ENCODE assay signal across 12 cellular contexts in the genomic region with DNA sequence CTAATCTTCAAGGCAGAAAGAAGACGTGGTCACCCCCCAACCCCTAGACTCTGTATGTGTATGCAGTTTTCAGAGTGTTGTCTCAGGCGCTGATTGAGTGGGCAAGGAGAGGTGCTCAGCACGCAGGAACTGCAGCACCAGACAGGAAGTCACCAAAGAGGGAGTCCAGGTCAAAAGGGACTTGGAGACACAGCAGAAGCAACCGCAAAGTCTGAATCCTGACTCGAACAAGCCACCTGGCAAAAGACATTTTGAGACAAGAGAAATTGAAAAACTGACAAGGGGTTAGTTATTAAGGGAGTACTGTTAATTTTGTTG.
DNase-seq lines count a peak whose midpoint lies in the region; ATAC-seq lines count a peak whose summit lies in the region.
"Had no signal": no experiment of that assay in that cellular context is flagged by ENCODE, and none has a peak within 500 bp of the region (broad histone marks: within the 10 kb centered on the region; RNA-seq: fewer than 3 reads in every experiment).

No MANE protein-coding gene starts in this region.

- peaks cover 7% of the 10 kb centered on the region for H3K9me3 Mint-ChIP-seq in T-helper 1 cell treated with Interleukin-12 subunit alpha and Interleukin-12 subunit beta and Interleukin-4 antibody, amounts not matched to agents 30 μg/mL and 1 μg/mL, for 36 hours
- peaks cover 2 to 11% (median 10%) of the 10 kb centered on the region in 3 donors for H3K9me3 Mint-ChIP-seq in IgD-negative memory B cell
- no peaks in the 10 kb centered on the region for H3K9me3 Mint-ChIP-seq in activated naive CD8-positive, alpha-beta T cell (ENCODE audit: low read depth)
- H3K9me3 Mint-ChIP-seq in natural killer cell treated with Interleukin-12 subunit alpha and Interleukin-12 subunit beta and Interleukin-15 and Interleukin-18, amount 100 ng/mL, for 72 hours, result peaks cover 11% of the 10 kb centered on the region
- H3K9me3 Mint-ChIP-seq: activated naive CD4-positive, alpha-beta T cell treated with anti-CD3 and anti-CD28 coated beads, Interleukin-2, amount 50 U/mL, for 72 hours had no signal

- DNase-seq in T-helper 1 cell, result no peak
- no peak for DNase-seq in natural killer cell treated with Interleukin-12 subunit alpha and Interleukin-12 subunit beta and Interleukin-15 and Interleukin-18, amount 100 ng/mL, for 72 hours (ENCODE audit: low spot score)
- DNase-seq in kidney glomerular epithelial cell (lab: John Stamatoyannopoulos, UW), result no peak
- no peak for DNase-seq in superior temporal gyrus (ENCODE audit: extremely low spot score)
- no peak for DNase-seq in pons (ENCODE audit: low spot score)
- DNase-seq: effector CD8-positive, alpha-beta T cell; MM.1S; NCI-H69 had no signal

- H3K27ac Mint-ChIP-seq in T-helper 1 cell treated with Interleukin-12 subunit alpha and Interleukin-12 subunit beta and Interleukin-4 antibody, amounts not matched to agents 30 μg/mL and 1 μg/mL, for 36 hours, result peak overlapping the region; percentile 87
- peak overlapping the region in 2 of 3 donors; percentile 96 to 99 for H3K27ac Mint-ChIP-seq in IgD-negative memory B cell
- H3K27ac Mint-ChIP-seq in activated naive CD8-positive, alpha-beta T cell, result peak overlapping the region; percentile 41
- peak overlapping the region; percentile 81 to 98 for H3K27ac Mint-ChIP-seq in natural killer cell treated with Interleukin-12 subunit alpha and Interleukin-12 subunit beta and Interleukin-15 and Interleukin-18, amount 100 ng/mL, for 72 hours

- peaks cover 19% of the 10 kb centered on the region for H3K27me3 Mint-ChIP-seq in T-helper 1 cell treated with Interleukin-12 subunit alpha and Interleukin-12 subunit beta and Interleukin-4 antibody, amounts not matched to agents 30 μg/mL and 1 μg/mL, for 36 hours (ENCODE audit: low read depth)
- H3K27me3 Mint-ChIP-seq in IgD-negative memory B cell, result peaks cover 2% of the 10 kb centered on the region
- H3K27me3 Mint-ChIP-seq in activated naive CD8-positive, alpha-beta T cell, result no peaks in the 10 kb centered on the region
- peaks cover 0 to 8% of the 10 kb centered on the region in 2 donors for H3K27me3 Mint-ChIP-seq in natural killer cell treated with Interleukin-12 subunit alpha and Interleukin-12 subunit beta and Interleukin-15 and Interleukin-18, amount 100 ng/mL, for 72 hours

- peak overlapping the region; percentile 95 for H3K4me3 Mint-ChIP-seq in T-helper 1 cell treated with Interleukin-12 subunit alpha and Interleukin-12 subunit beta and Interleukin-4 antibody, amounts not matched to agents 30 μg/mL and 1 μg/mL, for 36 hours
- peak overlapping the region; percentile 70 to 97 (median 94) for H3K4me3 Mint-ChIP-seq in IgD-negative memory B cell
- peak overlapping the region; percentile 94 for H3K4me3 Mint-ChIP-seq in activated naive CD8-positive, alpha-beta T cell
- peak overlapping the region; percentile 99 for H3K4me3 Mint-ChIP-seq in natural killer cell treated with Interleukin-12 subunit alpha and Interleukin-12 subunit beta and Interleukin-15 and Interleukin-18, amount 100 ng/mL, for 72 hours

- H3K4me1 Mint-ChIP-seq in T-helper 1 cell treated with Interleukin-12 subunit alpha and Interleukin-12 subunit beta and Interleukin-4 antibody, amounts not matched to agents 30 μg/mL and 1 μg/mL, for 36 hours (ENCODE audit: low read depth), result peaks cover 19% of the 10 kb centered on the region
- peaks cover 8 to 16% (median 11%) of the 10 kb centered on the region in 3 donors for H3K4me1 Mint-ChIP-seq in IgD-negative memory B cell
- H3K4me1 Mint-ChIP-seq in activated naive CD8-positive, alpha-beta T cell (ENCODE audit: low read depth), result peaks cover 24% of the 10 kb centered on the region
- H3K4me1 Mint-ChIP-seq in natural killer cell treated with Interleukin-12 subunit alpha and Interleukin-12 subunit beta and Interleukin-15 and Interleukin-18, amount 100 ng/mL, for 72 hours (ENCODE audit: low read depth in 2 of 2), result peaks cover 29 to 33% of the 10 kb centered on the region in 2 donors

- no peak for ATAC-seq in natural killer cell treated with Interleukin-12 subunit alpha and Interleukin-12 subunit beta and Interleukin-15 and Interleukin-18, amount 100 ng/mL, for 72 hours

- peaks cover 4% of the 10 kb centered on the region for H3K36me3 Mint-ChIP-seq in T-helper 1 cell treated with Interleukin-12 subunit alpha and Interleukin-12 subunit beta and Interleukin-4 antibody, amounts not matched to agents 30 μg/mL and 1 μg/mL, for 36 hours (ENCODE audit: low read depth)
- H3K36me3 Mint-ChIP-seq in IgD-negative memory B cell, result peaks cover 5% of the 10 kb centered on the region
- H3K36me3 Mint-ChIP-seq in activated naive CD8-positive, alpha-beta T cell, result peaks cover 6% of the 10 kb centered on the region
- H3K36me3 Mint-ChIP-seq in natural killer cell treated with Interleukin-12 subunit alpha and Interleukin-12 subunit beta and Interleukin-15 and Interleukin-18, amount 100 ng/mL, for 72 hours, result peaks cover 7% of the 10 kb centered on the region

Comparison
In these comparisons a context has a peak if more than half of its experiments do, and no peak if none do; other contexts are left out.
1. H3K27ac Mint-ChIP-seq: peak in every context shown above with its lines; median percentile 98 in IgD-negative memory B cell; 90 in natural killer cell treated with Interleukin-12 subunit alpha and Interleukin-12 subunit beta and Interleukin-15 and Interleukin-18, amount 100 ng/mL, for 72 hours; 87 in T-helper 1 cell treated with Interleukin-12 subunit alpha and Interleukin-12 subunit beta and Interleukin-4 antibody, amounts not matched to agents 30 μg/mL and 1 μg/mL, for 36 hours; 41 in activated naive CD8-positive, alpha-beta T cell.